Comparison of ENCODE assay signal across 8 cellular contexts in the genomic region with DNA sequence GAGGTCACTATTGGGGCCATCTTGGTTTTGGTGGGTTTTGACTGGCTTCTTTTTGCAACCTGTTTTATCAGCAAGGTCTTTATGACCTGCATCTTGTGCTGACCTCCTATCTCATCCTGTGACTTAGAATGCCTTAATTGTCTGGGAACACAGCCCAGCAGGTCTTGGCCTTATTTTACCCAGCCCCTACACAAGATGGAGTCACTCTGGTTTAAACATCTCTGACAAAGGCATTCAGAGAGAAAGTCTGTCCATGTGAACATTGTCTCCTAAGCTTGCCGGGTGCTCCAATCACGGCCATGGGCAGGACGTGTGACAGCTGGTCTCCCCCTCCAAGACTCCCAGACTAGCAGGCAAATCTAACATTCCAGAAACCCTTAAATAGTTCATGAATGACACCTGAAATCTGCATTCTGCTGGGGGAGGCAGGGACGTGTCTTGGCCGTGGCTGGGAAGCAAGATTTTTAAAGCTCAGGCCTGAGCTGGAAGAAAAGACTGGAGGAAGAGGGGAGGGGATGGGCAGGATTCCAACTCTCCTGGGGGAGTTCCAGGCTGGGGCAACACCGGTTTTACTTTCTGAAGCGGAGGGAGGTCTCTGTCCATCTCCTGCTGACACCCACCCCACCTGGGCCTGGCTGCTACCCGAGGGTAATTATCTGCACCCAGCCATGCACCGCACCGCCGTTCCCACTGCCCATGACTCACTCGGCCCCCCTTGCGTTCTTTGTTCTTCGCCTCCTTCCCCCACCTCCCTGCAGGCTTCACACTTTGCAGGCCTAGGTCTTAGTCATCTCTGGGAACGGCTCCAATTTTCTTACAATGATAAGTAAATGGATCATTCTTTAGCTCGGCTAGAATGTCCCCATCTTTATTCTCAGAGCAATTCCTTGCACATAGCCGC. TPM values are rescaled to one million over a fixed set of nuclear protein-coding genes. Genes with fewer than 3 reads are reported as not detected.
DNase-seq lines count a peak whose midpoint lies in the region; ATAC-seq and TF ChIP-seq lines count a peak whose summit lies in the region.

No MANE protein-coding gene starts in this region.

- H3K79me2 ChIP-seq in DND-41 (ENCODE audit: insufficient read depth, low read length), result no peaks in the 10 kb centered on the region

- peak; percentile 64; the same call in 2 of the 3 replicates for ATAC-seq in DND-41 (ENCODE audit: insufficient read depth, low read depth)
- no peak for ATAC-seq in HG03354 (IDR thresholded peaks at IDR 0.05; ENCODE audit: poor library complexity, severe bottlenecking, unreplicated experiment)

- no peak for TF ChIP-seq EP300 in tibial nerve (IDR thresholded peaks at IDR 0.05)

- 14 to 25% methylated on average over 17 of the region's 17 CpGs for WGBS in tibial nerve, 2 donors

- H3K27ac ChIP-seq in DND-41 (ENCODE audit: low read length), result no peak overlapping the region
- H3K27ac ChIP-seq in caudate nucleus (ENCODE audit: low read depth, low read length), result no peak overlapping the region
- H3K27ac ChIP-seq in tibial nerve, result no peak overlapping the region

- no peaks in the 10 kb centered on the region for H4K20me1 ChIP-seq in DND-41 (ENCODE audit: insufficient read depth, low read length)

- DNase-seq in DND-41 (peak; percentile 50), NCI-H2029 treated with DMSO at 0.1 percent for 48 hours (lab: John Stamatoyannopoulos, UW) (peak; percentile 54), caudate nucleus (lab: John Stamatoyannopoulos, UW) (peak in 36 of 61 donors; percentile 0 to 74 (median 14)), left kidney (ENCODE audit: low read depth, low spot score) (peak; percentile 83), tibial nerve (ENCODE audit: low spot score in 2 of 2) (peak; percentile 30 to 59), NCI-H146 treated with DMSO at 0.1 percent for 48 hours (lab: John Stamatoyannopoulos, UW; ENCODE audit: unreplicated experiment) (no peak), DMS114 treated with DMSO at 0.1 percent for 48 hours (lab: John Stamatoyannopoulos, UW; ENCODE audit: unreplicated experiment) (no peak)

- no peak overlapping the region for H2AFZ ChIP-seq in DND-41 (ENCODE audit: low read depth, low read length)

- TF ChIP-seq CTCF in DND-41 (IDR thresholded peaks at IDR 0.05; ENCODE audit: borderline replicate concordance, extremely low read depth, low read length, poor library complexity, severe bottlenecking), result no peak
- TF ChIP-seq CTCF in tibial nerve (IDR thresholded peaks at IDR 0.05), result no peak

- H3K4me1 ChIP-seq in DND-41 (ENCODE audit: insufficient read depth, low read length) (no peaks in the 10 kb centered on the region), tibial nerve (peaks cover 0 to 7% (median 0%) of the 10 kb centered on the region in 4 donors)

- no peak overlapping the region for H3K9ac ChIP-seq in DND-41 (ENCODE audit: low read depth, low read length)

- no peaks in the 10 kb centered on the region for H3K27me3 ChIP-seq in DND-41 (ENCODE audit: insufficient read depth, low read length, poor library complexity)
- H3K27me3 ChIP-seq in tibial nerve, result no peaks in the 10 kb centered on the region

- no peak overlapping the region for H3K4me2 ChIP-seq in DND-41 (ENCODE audit: insufficient read depth, low read length)

- H3K9me3 ChIP-seq in DND-41 (ENCODE audit: insufficient read depth, low read length, severe bottlenecking) (no peaks in the 10 kb centered on the region), tibial nerve (no peaks in the 10 kb centered on the region)

- TF ChIP-seq POLR2A in tibial nerve (IDR thresholded peaks at IDR 0.05), result no peak

- H3K36me3 ChIP-seq in DND-41 (ENCODE audit: insufficient read depth, low read length) (no peaks in the 10 kb centered on the region), tibial nerve (no peaks in the 10 kb centered on the region)

- no peak overlapping the region for H3K4me3 ChIP-seq in DND-41 (ENCODE audit: low read depth in 1 of 2, low read length in 2 of 2)
- H3K4me3 ChIP-seq in tibial nerve, result no peak overlapping the region

RNA-seq across cellular contexts. Expression of a gene that starts 11.5 kb away (rescaled TPM):
- total RNA-seq in tibial nerve, result under 1 TPM in 1 of 4 donors, not detected in 3; 0.22 TPM

RNA-seq across cellular contexts. Expression of a gene that starts 32.0 kb away (rescaled TPM):
- total RNA-seq in tibial nerve, result not detected

RNA-seq across cellular contexts. Expression of a gene that starts 40.2 kb away (rescaled TPM):
- not detected for total RNA-seq in tibial nerve

RNA-seq across cellular contexts. Expression of a gene that starts 51.4 kb away (rescaled TPM):
- not detected for total RNA-seq in tibial nerve

Comparison
In these comparisons a context has a peak if more than half of its experiments do, and no peak if none do; other contexts are left out.
1. DNase-seq: peak in DND-41 (single experiment), NCI-H2029 treated with DMSO at 0.1 percent for 48 hours (single experiment), caudate nucleus (36 of 61), left kidney (single experiment) and tibial nerve (2 of 2); none in NCI-H146 treated with DMSO at 0.1 percent for 48 hours (single experiment) and DMS114 treated with DMSO at 0.1 percent for 48 hours (single experiment).